ENCODE assay signal across 1 cellular context in genomic region chr20:58839474-58839874, GRCh38.
A peak's percentile ranks its signal among the peaks of the same experiment; 100 is the strongest.
TF ChIP-seq lines count a peak whose summit lies in the region.

No MANE protein-coding gene starts in this region.

TF ChIP-seq in HEK293, 187 proteins besides CTCF, POLR2A, EP300 and RAD21 (continued from another document):
- TF ChIP-seq PRDM2 (tag by site-specific recombination; IDR thresholded peaks at IDR 0.05; ENCODE audit: borderline replicate concordance) (no peak), ZNF292 (tag by site-specific recombination; IDR thresholded peaks at IDR 0.05; ENCODE audit: borderline replicate concordance, low read depth) (no peak), ZBTB26 (tag by site-specific recombination; optimal IDR thresholded peaks at IDR 0.05) (peak; percentile 68), ZBTB7A (tag by site-specific recombination; IDR thresholded peaks at IDR 0.05; ENCODE audit: low read depth) (no peak), ZNF366 (tag by site-specific recombination; conservative IDR thresholded peaks at IDR 0.05) (peak; percentile 25; the same call in 1 of the 2 replicates), SP2 (tag by site-specific recombination; IDR thresholded peaks at IDR 0.05) (0 out of 2 replicates have a peak, but pooled peaks have one; percentile 1), KLF16 (tag by site-specific recombination; IDR thresholded peaks at IDR 0.05) (peak; percentile 39; the same call in 1 of the 2 replicates), PRDM10 (tag by site-specific recombination; IDR thresholded peaks at IDR 0.05) (peak; percentile 73), ZNF114 (tag by site-specific recombination; IDR thresholded peaks at IDR 0.05) (no peak), ZNF704 (tag by site-specific recombination; IDR thresholded peaks at IDR 0.05) (no peak), ZNF654 (tag by site-specific recombination; IDR thresholded peaks at IDR 0.05; ENCODE audit: low read depth) (peak; percentile 71), KLF9 (tag by site-specific recombination; IDR thresholded peaks at IDR 0.05; ENCODE audit: low read depth) (0 out of 2 replicates have a peak, but pooled peaks have one; percentile 14), ZFP69B (tag by site-specific recombination; IDR thresholded peaks at IDR 0.05) (peak; percentile 59), ZIC2 (tag by site-specific recombination; IDR thresholded peaks at IDR 0.05) (peak; percentile 76), GLIS2 (tag by site-specific recombination; IDR thresholded peaks at IDR 0.05) (peak; percentile 97)
